14 cellular contexts compared by ENCODE assay signal in genomic region chr6:170165085-170165484, GRCh38.
DNase-seq lines count a peak whose midpoint lies in the region; ATAC-seq and TF ChIP-seq lines count a peak whose summit lies in the region.
"Had no signal": no experiment of that assay in that cellular context is flagged by ENCODE, and none has a peak within 500 bp of the region (broad histone marks: within the 10 kb centered on the region; RNA-seq: fewer than 3 reads in every experiment).

No MANE protein-coding gene starts in this region.

- peak; percentile 33 for DNase-seq in NCI-H146 (lab: John Stamatoyannopoulos, UW)
- DNase-seq in NCI-H146 treated with DMSO at 0.1 percent for 48 hours (lab: John Stamatoyannopoulos, UW; ENCODE audit: unreplicated experiment), result no peak
- DNase-seq in cardiac muscle cell (ENCODE audit: low read depth in 1 of 2, low spot score in 1 of 2), result no peak
- no peak for DNase-seq in omental fat pad (ENCODE audit: low spot score)
- DNase-seq in uterus, result peak in 1 of 2 donors; percentile 66
- DNase-seq in SKM-1 treated with dmso at 0.1 percent for 144 hours (lab: John Stamatoyannopoulos, UW; ENCODE audit: unreplicated experiment), result no peak
- DNase-seq: activated naive CD4-positive, alpha-beta T cell; GDM1; mesenchymal stem cell; nucleus accumbens; upper lobe of right lung had no signal

- H3K36me3 ChIP-seq in cardiac muscle cell, result no peaks in the 10 kb centered on the region
- H3K36me3 ChIP-seq in uterus, result no peaks in the 10 kb centered on the region
- H3K36me3 ChIP-seq: upper lobe of right lung had no signal

- TF ChIP-seq CTCF in cardiac muscle cell (IDR thresholded peaks at IDR 0.05; ENCODE audit: low read depth, low read length) (peak; percentile 10), omental fat pad (IDR thresholded peaks at IDR 0.05) (no peak), uterus (IDR thresholded peaks at IDR 0.05) (peak in 3 of 4 experiments; percentile 11 to 34 (median 17))

- no peak for TF ChIP-seq POLR2A in uterus (IDR thresholded peaks at IDR 0.05)

- H3K4me1 ChIP-seq in cardiac muscle cell (ENCODE audit: low read depth) (peaks cover 6% of the 10 kb centered on the region), uterus (no peaks in the 10 kb centered on the region)
- H3K4me1 ChIP-seq: upper lobe of right lung had no signal

- H3K27me3 ChIP-seq in cardiac muscle cell (no peaks in the 10 kb centered on the region), uterus (no peaks in the 10 kb centered on the region)
- H3K27me3 ChIP-seq: upper lobe of right lung had no signal

- H3K4me3 ChIP-seq in cardiac muscle cell (no peak overlapping the region), uterus (no peak overlapping the region)
- H3K4me3 ChIP-seq: upper lobe of right lung had no signal

- ATAC-seq in omental fat pad (ENCODE audit: low FRiP score) (peak; percentile 38), HG03378 (IDR thresholded peaks at IDR 0.05; ENCODE audit: unreplicated experiment) (no peak), GM19035 (IDR thresholded peaks at IDR 0.05; ENCODE audit: unreplicated experiment) (no peak)
- ATAC-seq: SK-N-SH treated with all-trans-retinoic acid at 6 μM for 48 hours, upper lobe of right lung had no signal

- intact Hi-C loops in uterus (cut with DNase I; ENCODE audit: low total_unique reads), result no loop called here

- H3K27ac ChIP-seq in cardiac muscle cell, result no peak overlapping the region
- peak overlapping the region in 1 of 2 donors; percentile 33 for H3K27ac ChIP-seq in uterus
- H3K27ac ChIP-seq: upper lobe of right lung had no signal

- H3K9me3 ChIP-seq in cardiac muscle cell (ENCODE audit: low read depth) (no peaks in the 10 kb centered on the region), uterus (no peaks in the 10 kb centered on the region)
- H3K9me3 ChIP-seq: upper lobe of right lung had no signal

Comparison
In these comparisons a context has a peak if more than half of its experiments do, and no peak if none do; other contexts are left out.
1. CTCF ChIP-seq: peak in cardiac muscle cell (single experiment) and uterus (3 of 4); none in omental fat pad (0 of 3).